1 cellular context compared by ENCODE assay signal in genomic region chr22:49936018-49936972, GRCh38.
TF ChIP-seq lines count a peak whose summit lies in the region.

No MANE protein-coding gene starts in this region.

TF ChIP-seq in IMR-90, 13 proteins besides CTCF, POLR2A, EP300 and RAD21 (continued from another document):
- TF ChIP-seq ELK1 (IDR thresholded peaks at IDR 0.05; ENCODE audit: borderline replicate concordance, low read depth, low read length) (no peak), MXI1 (IDR thresholded peaks at IDR 0.05; ENCODE audit: borderline replicate concordance, low read depth, low read length) (no peak), BHLHE40 (IDR thresholded peaks at IDR 0.05; ENCODE audit: low read depth, low read length) (peak; percentile 90), RCOR1 (IDR thresholded peaks at IDR 0.05; ENCODE audit: insufficient replicate concordance, low read length) (peak; percentile 80), MAZ (IDR thresholded peaks at IDR 0.05; ENCODE audit: borderline replicate concordance, low read depth, low read length) (peak; percentile 94), RFX5 (IDR thresholded peaks at IDR 0.05; ENCODE audit: low read depth, low read length) (no peak)
